In the genomic region with DNA sequence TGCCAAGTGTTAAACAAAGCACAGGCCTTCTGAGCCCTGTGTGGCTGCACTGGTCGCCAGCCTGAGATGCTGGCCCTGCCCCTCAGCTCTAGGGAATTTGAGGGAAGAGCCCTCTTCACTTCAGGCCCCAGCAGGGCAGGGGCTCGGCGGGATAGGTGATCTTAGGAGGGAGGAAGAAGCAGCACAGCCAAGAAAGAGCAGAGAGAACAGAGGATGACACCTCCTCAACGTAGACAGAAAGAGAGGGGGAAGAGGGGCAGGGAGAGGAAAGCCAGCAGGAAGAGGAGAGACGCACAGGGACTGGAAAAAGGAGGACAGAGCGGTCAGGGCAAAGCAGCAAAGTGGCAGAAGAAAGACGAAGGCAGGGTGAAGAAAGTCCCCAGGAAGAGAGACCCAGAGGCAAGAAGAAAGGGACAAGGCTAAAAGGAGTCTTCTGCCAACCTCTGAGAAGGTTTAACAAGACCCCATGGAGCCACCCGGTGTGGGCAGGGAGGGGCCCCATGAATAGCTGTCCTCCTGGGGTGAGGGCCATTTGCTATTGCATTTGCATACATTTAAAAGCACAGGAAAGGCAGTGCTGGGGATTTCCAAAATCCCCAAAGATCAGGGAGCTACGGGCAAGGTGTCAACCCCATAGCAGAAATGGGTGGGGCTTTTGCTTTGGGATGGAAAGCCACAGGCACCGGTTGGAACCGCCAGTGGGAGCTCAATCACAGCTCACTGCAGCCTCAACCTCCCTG, we compare ENCODE assay signal across 12 cellular contexts. TPM values are rescaled to one million over a fixed set of nuclear protein-coding genes. Genes with fewer than 3 reads are reported as not detected.
A peak's percentile ranks its signal among the peaks of the same experiment; 100 is the strongest.
DNase-seq lines count a peak whose midpoint lies in the region; ATAC-seq, FAIRE-seq and TF ChIP-seq lines count a peak whose summit lies in the region.
"Had no signal": no experiment of that assay in that cellular context is flagged by ENCODE, and none has a peak within 500 bp of the region (broad histone marks: within the 10 kb centered on the region; RNA-seq: fewer than 3 reads in every experiment).

No MANE protein-coding gene starts in this region.

- ATAC-seq in K562 (no peak), GM21515 (IDR thresholded peaks at IDR 0.05; ENCODE audit: unreplicated experiment) (no peak)
- ATAC-seq in stimulated activated effector memory CD8-positive, alpha-beta T cell treated with anti-CD3 and anti-CD28 coated beads, Interleukin-12 subunit alpha, Interleukin-12 subunit beta, amount 100 ng/mL, for 72 hours = no peak

- H2AFZ ChIP-seq in K562 (ENCODE audit: low read depth, low read length) = no peak overlapping the region

- no peak for TF ChIP-seq POLR2A in K562 (conservative IDR thresholded peaks at IDR 0.05)

- no peak overlapping the region for H3K4me2 ChIP-seq in K562 (ENCODE audit: insufficient read depth, low read length)

- H4K20me1 ChIP-seq in K562 (replicated peaks; ENCODE audit: control insufficient read depth, insufficient read depth, low read length) = no peaks in the 10 kb centered on the region; the same call in 1 of the 2 replicates

- TF ChIP-seq RAD21 in K562 (CRISPR knock-in tag; conservative IDR thresholded peaks at IDR 0.05 in 1 of 2, IDR thresholded peaks at IDR 0.05 in 1 of 2) = peak in 1 of 2 experiments; percentile 21; a peak in 2 of 4 replicates

- H3K9me1 ChIP-seq in K562 (ENCODE audit: control insufficient read depth, insufficient read depth, low read length) = no peaks in the 10 kb centered on the region

- peaks cover 1 to 2% (median 1%) of the 10 kb centered on the region in 3 donors for H3K27me3 Mint-ChIP-seq in immature natural killer cell (ENCODE audit: low read depth in 3 of 3)

- POLR2A ChIA-PET in K562 (lab: Yijun Ruan, JAX) = no interaction called here

- H3K27ac Mint-ChIP-seq in immature natural killer cell = peak overlapping the region; percentile 85 to 97 (median 96)
- H3K27ac Mint-ChIP-seq in stimulated activated effector memory CD8-positive, alpha-beta T cell treated with anti-CD3 and anti-CD28 coated beads, Interleukin-12 subunit alpha, Interleukin-12 subunit beta, amount 100 ng/mL, for 72 hours = peak overlapping the region; percentile 70

- no peaks in the 10 kb centered on the region for H3K36me3 ChIP-seq in HUES48 (ENCODE audit: control insufficient read depth, insufficient read depth, low read length)
- H3K36me3 ChIP-seq in K562 (ENCODE audit: control insufficient read depth, insufficient read depth, low read length) = no peaks in the 10 kb centered on the region

- TF ChIP-seq CTCF in K562 (IDR thresholded peaks at IDR 0.05 in 2 of 3, conservative IDR thresholded peaks at IDR 0.05 in 1 of 3; ENCODE audit: insufficient read depth in 2 of 3, low read depth in 1 of 3, low read length in 3 of 3) = peak in 2 of 3 experiments; percentile 3 to 21; a peak in 2 of 6 replicates

- CTCF ChIA-PET in K562 (lab: Yijun Ruan, JAX; ENCODE audit: low intra/inter-chr PET ratio) = no interaction called here

- FAIRE-seq in K562 (lab: Jason Lieb, UNC) = no peak

- H3K27me3 ChIP-seq in HUES48 (ENCODE audit: control insufficient read depth, insufficient read depth, low read length) (no peaks in the 10 kb centered on the region), K562 (ENCODE audit: control insufficient read depth in 2 of 2, insufficient read depth in 2 of 2, low read length in 2 of 2) (peaks cover 0 to 3% of the 10 kb centered on the region in 2 experiments; a peak in 1 of 5 replicates)

- peaks cover 24 to 40% (median 32%) of the 10 kb centered on the region in 3 donors for H3K36me3 Mint-ChIP-seq in immature natural killer cell
- no peaks in the 10 kb centered on the region for H3K36me3 Mint-ChIP-seq in stimulated activated effector memory CD8-positive, alpha-beta T cell treated with anti-CD3 and anti-CD28 coated beads, Interleukin-12 subunit alpha, Interleukin-12 subunit beta, amount 100 ng/mL, for 72 hours

- H3K4me3 Mint-ChIP-seq in immature natural killer cell = peak overlapping the region; percentile 34 to 86 (median 49)
- H3K4me3 Mint-ChIP-seq in stimulated activated effector memory CD8-positive, alpha-beta T cell treated with anti-CD3 and anti-CD28 coated beads, Interleukin-12 subunit alpha, Interleukin-12 subunit beta, amount 100 ng/mL, for 72 hours = peak overlapping the region; percentile 12

- peaks cover 83 to 100% of the 10 kb centered on the region in 2 donors for H3K4me1 Mint-ChIP-seq in immature natural killer cell
- H3K4me1 Mint-ChIP-seq in stimulated activated effector memory CD8-positive, alpha-beta T cell treated with anti-CD3 and anti-CD28 coated beads, Interleukin-12 subunit alpha, Interleukin-12 subunit beta, amount 100 ng/mL, for 72 hours = peaks cover 17% of the 10 kb centered on the region

- H3K4me1 ChIP-seq in HUES48 (ENCODE audit: control insufficient read depth, insufficient read depth, low read length) (peaks cover 37% of the 10 kb centered on the region), K562 (replicated peaks in 1 of 2; ENCODE audit: control insufficient read depth in 2 of 2, insufficient read depth in 2 of 2, low read length in 2 of 2) (peaks cover 6 to 25% of the 10 kb centered on the region in 2 experiments)

- H3K9ac ChIP-seq in HUES48 (ENCODE audit: low read depth, low read length) (no peak overlapping the region), K562 (ENCODE audit: insufficient read depth in 1 of 2, low read depth in 2 of 2, low read length in 2 of 2) (no peak overlapping the region)

- H3K9me3 Mint-ChIP-seq in immature natural killer cell = no peaks in the 10 kb centered on the region
- H3K9me3 Mint-ChIP-seq in stimulated activated effector memory CD8-positive, alpha-beta T cell treated with anti-CD3 and anti-CD28 coated beads, Interleukin-12 subunit alpha, Interleukin-12 subunit beta, amount 100 ng/mL, for 72 hours = peaks cover 3% of the 10 kb centered on the region

- 24% methylated on average over 11 of the region's 11 CpGs for WGBS in K562 (ENCODE audit: insufficient coverage, low coverage, missing lambda C conversion rate)

- no peak overlapping the region for H3K4me3 ChIP-seq in HUES48 (ENCODE audit: low read depth, low read length)
- H3K4me3 ChIP-seq in K562 = no peak overlapping the region

- in situ Hi-C loops in K562 (cut with MboI) = no loop called here

- no peak for TF ChIP-seq EP300 in K562 (IDR thresholded peaks at IDR 0.05; ENCODE audit: low read length)

- no TSS peak for BruUV-seq in K562 (replicated peaks; lab: Mats Ljungman, UMichigan)

- intact Hi-C loops in K562 (cut with micrococcal nuclease) = no loop called here

- H3K9me3 ChIP-seq in HUES48 (ENCODE audit: control insufficient read depth, insufficient read depth, low read length) = no peaks in the 10 kb centered on the region
- H3K9me3 ChIP-seq in K562 (replicated peaks; ENCODE audit: control insufficient read depth, insufficient read depth, low read depth, low read length) = no peaks in the 10 kb centered on the region

- DNase-seq in K562 (ENCODE audit: extremely low read depth in 1 of 4, low spot score in 3 of 4) = no peak
- DNase-seq in immature natural killer cell = no peak
- no peak for DNase-seq in stimulated activated effector memory CD8-positive, alpha-beta T cell treated with anti-CD3 and anti-CD28 coated beads, Interleukin-12 subunit alpha, Interleukin-12 subunit beta, amount 100 ng/mL, for 72 hours (ENCODE audit: low spot score in 2 of 2)
- DNase-seq in anterior cingulate cortex (lab: John Stamatoyannopoulos, UW) = no peak
- DNase-seq in amniotic stem cell (lab: John Stamatoyannopoulos, UW) = no peak
- DNase-seq: activated CD4-positive, alpha-beta T cell treated with anti-CD3 and anti-CD28 coated beads for 48 hours; activated T-cell treated with anti-CD3 and anti-CD28 coated beads, Interleukin-2, amount 50 U/mL, for 1 hour; hippocampal formation; NCI-H2081 treated with DMSO at 0.1 percent for 48 hours had no signal

- H3K27ac ChIP-seq in HUES48 (ENCODE audit: low read depth, low read length) = peak overlapping the region; percentile 81
- no peak overlapping the region for H3K27ac ChIP-seq in K562 (ENCODE audit: extremely low read depth, low read depth, low read length)
- H3K27ac ChIP-seq: C4-2B had no signal

- H3K79me2 ChIP-seq in K562 (ENCODE audit: control insufficient read depth, insufficient read depth, low read length) = no peaks in the 10 kb centered on the region

TF ChIP-seq in K562, 482 proteins besides CTCF, POLR2A, EP300 and RAD21:
- TF ChIP-seq TEAD2 (tag; IDR thresholded peaks at IDR 0.05) (no peak), JUND (IDR thresholded peaks at IDR 0.05; ENCODE audit: borderline replicate concordance, low read depth, low read length) (no peak), JUND (tag; IDR thresholded peaks at IDR 0.05; ENCODE audit: borderline replicate concordance, low read depth, low read length) (no peak), ZNF431 (CRISPR knock-in tag; IDR thresholded peaks at IDR 0.05) (no peak), NONO (IDR thresholded peaks at IDR 0.05; ENCODE audit: low read depth in 2 of 2, low read length in 1 of 2) (no peak), FOXJ3 (CRISPR knock-in tag; IDR thresholded peaks at IDR 0.05) (no peak), TCF15 (CRISPR knock-in tag; IDR thresholded peaks at IDR 0.05) (no peak), ZBTB17 (CRISPR knock-in tag; IDR thresholded peaks at IDR 0.05) (no peak), CTBP1 (IDR thresholded peaks at IDR 0.05; ENCODE audit: borderline replicate concordance) (no peak)

RNA-seq across cellular contexts. Expression of gene CMKLR1, which starts 22.8 kb away (rescaled TPM):
- total RNA-seq in K562 (2011; cell fraction: chromatin; rRNA removed; ENCODE audit: low replicate concordance) = 3.0 and 7.0 TPM in 2 replicates
- total RNA-seq in K562 (2011; cell fraction: nucleolus; rRNA removed) = 3.2 and 3.4 TPM in 2 replicates
- total RNA-seq in K562 (2011; cell fraction: nucleoplasm; rRNA removed) = 3.7 and 4.0 TPM in 2 replicates
- total RNA-seq in K562 (2014; rRNA removed) (0.16 and 0.32 TPM in 2 replicates), K562 (2014; rRNA removed; fragmentation: Illumina TruSeq; extraction: Trizol) (0.11 and 0.29 TPM in 2 replicates), K562 (2015; rRNA removed; fragmentation: Illumina TruSeq; extraction: Trizol) (0.15 and 0.33 TPM in 2 replicates), K562 (2021) (0.20 and 0.29 TPM in 2 replicates)
- polyA plus RNA-seq in K562 (2011; rRNA removed) (0.30 and 1.4 TPM in 2 replicates), K562 (2014; fragmentation: Illumina TruSeq; extraction: Trizol) (0.33 and 0.67 TPM in 2 replicates), K562 (2014; fragmentation: Nextera tagmentation; extraction: Ambion mirVana) (under 1 TPM; 0.11 to 0.13 TPM), K562 (2014; rRNA removed) (0.12 and 0.36 TPM in 2 replicates), immature natural killer cell (10 to 100 TPM; 32.5 to 83.7 (median 49.6) TPM)
- polyA plus RNA-seq in K562 (2011; cell fraction: cytosol; rRNA removed) = 0.28 and 1.0 TPM in 2 replicates
- 0.41 and 1.3 TPM in 2 replicates for polyA plus RNA-seq in K562 (2011; cell fraction: nucleus; rRNA removed)
- 0.11 and 0.25 TPM in 2 replicates for polyA plus RNA-seq in K562 (2012)
- polyA minus RNA-seq in K562 (2011; rRNA and poly(A)+ RNA removed) = 0.42 and 2.6 TPM in 2 replicates
- polyA minus RNA-seq in K562 (2011; cell fraction: cytosol; rRNA and poly(A)+ RNA removed) = 1.2 TPM in 1 of 2 replicates, not detected in the other
- 0.22 and 1.1 TPM in 2 replicates for polyA minus RNA-seq in K562 (2011; cell fraction: nucleus; rRNA and poly(A)+ RNA removed)

Comparison
In these comparisons a context has a peak if more than half of its experiments do, and no peak if none do; other contexts are left out.
1. RNA of gene CMKLR1, which starts 22.8 kb away (polyA plus RNA-seq): 32.5 to 83.7 TPM in immature natural killer cell; 0.11 to 1.4 TPM in K562; every median in the first group is over 10 times any median in the second.